In genomic region chr1:236345728-236346127, GRCh38 we compare ENCODE assay signal across 12 cellular contexts. TPM values are rescaled to one million over a fixed set of nuclear protein-coding genes. Genes with fewer than 3 reads are reported as not detected.
DNase-seq lines count a peak whose midpoint lies in the region; ATAC-seq and TF ChIP-seq lines count a peak whose summit lies in the region.
"Had no signal": no experiment of that assay in that cellular context is flagged by ENCODE, and none has a peak within 500 bp of the region (broad histone marks: within the 10 kb centered on the region; RNA-seq: fewer than 3 reads in every experiment).

No MANE protein-coding gene starts in this region.

- intact Hi-C loops in natural killer cell (cut with micrococcal nuclease) = no loop called here
- intact Hi-C loops in activated CD4-positive, alpha-beta memory T cell treated with anti-CD3 and anti-CD28 coated beads for 36 hours (cut with micrococcal nuclease) = no loop called here

- H3K4me3 Mint-ChIP-seq in natural killer cell = no peak overlapping the region
- no peak overlapping the region for H3K4me3 Mint-ChIP-seq in activated CD4-positive, alpha-beta memory T cell treated with anti-CD3 and anti-CD28 coated beads for 36 hours

- CTCF ChIA-PET in activated CD4-positive, alpha-beta memory T cell treated with anti-CD3 and anti-CD28 coated beads for 36 hours (lab: Charles Lee) = no interaction called here

- H3K27me3 Mint-ChIP-seq in natural killer cell (ENCODE audit: low read depth in 2 of 2) = peaks cover 17 to 20% of the 10 kb centered on the region in 2 donors
- H3K27me3 Mint-ChIP-seq in activated CD4-positive, alpha-beta memory T cell treated with anti-CD3 and anti-CD28 coated beads for 36 hours = peaks cover 13% of the 10 kb centered on the region

- POLR2A ChIA-PET in activated CD4-positive, alpha-beta memory T cell treated with anti-CD3 and anti-CD28 coated beads for 36 hours (lab: Charles Lee) = no interaction called here

- DNase-seq in NCI-H2171 treated with DMSO at 0.1 percent for 48 hours (lab: John Stamatoyannopoulos, UW) (peak; percentile 2), NCI-H2171 (lab: John Stamatoyannopoulos, UW) (no peak), NCI-H146 (lab: John Stamatoyannopoulos, UW) (peak; percentile 40), cerebellar cortex (ENCODE audit: low spot score) (peak; percentile 9), pons (ENCODE audit: low spot score) (peak; percentile 2), natural killer cell (no peak), NCI-H446 treated with DMSO at 0.1 percent for 48 hours (lab: John Stamatoyannopoulos, UW) (no peak)
- DNase-seq in activated CD4-positive, alpha-beta memory T cell treated with anti-CD3 and anti-CD28 coated beads for 36 hours = no peak
- DNase-seq: amniotic stem cell; foreskin fibroblast; mucosa of descending colon; stimulated activated naive CD8-positive, alpha-beta T cell treated with anti-CD3 and anti-CD28 coated beads, Interleukin-15, Interleukin-2, amounts not matched to agents 100 U/mL and 50 U/mL, for 24 hours had no signal

- no peaks in the 10 kb centered on the region for H3K9me3 Mint-ChIP-seq in natural killer cell
- H3K9me3 Mint-ChIP-seq in activated CD4-positive, alpha-beta memory T cell treated with anti-CD3 and anti-CD28 coated beads for 36 hours = no peaks in the 10 kb centered on the region

- ATAC-seq in natural killer cell = no peak
- ATAC-seq: mucosa of descending colon; stimulated activated naive CD8-positive, alpha-beta T cell treated with anti-CD3 and anti-CD28 coated beads, Interleukin-15, Interleukin-2, amounts not matched to agents 100 U/mL and 50 U/mL, for 24 hours had no signal

- H3K4me1 Mint-ChIP-seq in natural killer cell = no peaks in the 10 kb centered on the region
- H3K4me1 Mint-ChIP-seq in activated CD4-positive, alpha-beta memory T cell treated with anti-CD3 and anti-CD28 coated beads for 36 hours (ENCODE audit: low read depth) = no peaks in the 10 kb centered on the region

- no peak overlapping the region for H3K27ac Mint-ChIP-seq in natural killer cell
- no peak overlapping the region for H3K27ac Mint-ChIP-seq in activated CD4-positive, alpha-beta memory T cell treated with anti-CD3 and anti-CD28 coated beads for 36 hours

- H3K36me3 Mint-ChIP-seq in natural killer cell = no peaks in the 10 kb centered on the region
- no peaks in the 10 kb centered on the region for H3K36me3 Mint-ChIP-seq in activated CD4-positive, alpha-beta memory T cell treated with anti-CD3 and anti-CD28 coated beads for 36 hours

- no peak for TF ChIP-seq CTCF in natural killer cell (IDR thresholded peaks at IDR 0.05)

RNA-seq across cellular contexts. Expression of gene EDARADD, which starts 48.4 kb away (rescaled TPM):
- 1 to 10 TPM; 2.0 to 5.4 (median 2.6) TPM for total RNA-seq in natural killer cell
- total RNA-seq in activated CD4-positive, alpha-beta memory T cell treated with anti-CD3 and anti-CD28 coated beads for 36 hours = 1 to 10 TPM; 4.8 to 7.0 TPM

Comparison
In these comparisons a context has a peak if more than half of its experiments do, and no peak if none do; other contexts are left out.
1. DNase-seq: peak in NCI-H2171 treated with DMSO at 0.1 percent for 48 hours (single experiment), NCI-H146 (single experiment), cerebellar cortex (single experiment) and pons (single experiment); none in NCI-H2171 (single experiment), natural killer cell (single experiment), activated CD4-positive, alpha-beta memory T cell treated with anti-CD3 and anti-CD28 coated beads for 36 hours (single experiment) and NCI-H446 treated with DMSO at 0.1 percent for 48 hours (single experiment).